Comparison of ENCODE assay signal across 11 cellular contexts in genomic region chr1:22639286-22639685, GRCh38. TPM values are rescaled to one million over a fixed set of nuclear protein-coding genes. Genes with fewer than 3 reads are reported as not detected.
DNase-seq lines count a peak whose midpoint lies in the region; ATAC-seq and TF ChIP-seq lines count a peak whose summit lies in the region.
"Had no signal": no experiment of that assay in that cellular context is flagged by ENCODE, and none has a peak within 500 bp of the region (broad histone marks: within the 10 kb centered on the region; RNA-seq: fewer than 3 reads in every experiment).

No MANE protein-coding gene starts in this region.

- DNase-seq in AG20443 (ENCODE audit: low spot score) (peak; percentile 71), H7 (peak; percentile 94), astrocyte of the spinal cord (ENCODE audit: low read depth, low spot score) (peak; percentile 33), left kidney (ENCODE audit: low read depth, low spot score) (peak; percentile 47), midbrain (lab: John Stamatoyannopoulos, UW) (no peak), putamen (ENCODE audit: low spot score) (no peak), ecto neural progenitor cell (ENCODE audit: low spot score) (no peak)
- no peak for DNase-seq in naive thymus-derived CD8-positive, alpha-beta T cell
- DNase-seq: activated CD4-positive, alpha-beta T cell treated with anti-CD3 and anti-CD28 coated beads for 4 hours; stimulated activated CD4-positive, alpha-beta T cell treated with anti-CD3 and anti-CD28 coated beads, Interleukin-2, amount 100 ng/mL, for 48 hours; thyroid gland had no signal

- POLR2A ChIA-PET in naive thymus-derived CD8-positive, alpha-beta T cell (lab: Charles Lee), result no interaction called here

- H3K27me3 ChIP-seq in H7 (ENCODE audit: control insufficient read depth, insufficient read depth, low read length), result no peaks in the 10 kb centered on the region
- H3K27me3 ChIP-seq: thyroid gland had no signal

- no peaks in the 10 kb centered on the region for H3K36me3 Mint-ChIP-seq in naive thymus-derived CD8-positive, alpha-beta T cell

- in situ Hi-C loops in astrocyte of the spinal cord (cut with HindIII; ENCODE audit: low sequenced_read_pairs), result no loop called here

- peak overlapping the region in 1 of 10 donors; percentile 53 for H3K27ac Mint-ChIP-seq in naive thymus-derived CD8-positive, alpha-beta T cell

- H3K36me3 ChIP-seq in H7 (replicated peaks; ENCODE audit: control insufficient read depth, insufficient read depth, low read length), result no peaks in the 10 kb centered on the region
- H3K36me3 ChIP-seq: thyroid gland had no signal

- no peak overlapping the region for H3K4me3 ChIP-seq in H7 (ENCODE audit: insufficient read depth, low read depth, low read length)
- H3K4me3 ChIP-seq in astrocyte of the spinal cord (ENCODE audit: low read depth, low read length), result no peak overlapping the region
- H3K4me3 ChIP-seq: thyroid gland had no signal

- peaks cover 9 to 56% (median 26%) of the 10 kb centered on the region in 5 donors for H3K27me3 Mint-ChIP-seq in naive thymus-derived CD8-positive, alpha-beta T cell

- H3K4me3 Mint-ChIP-seq in naive thymus-derived CD8-positive, alpha-beta T cell, result no peak overlapping the region

- H3K9me3 Mint-ChIP-seq in naive thymus-derived CD8-positive, alpha-beta T cell, result no peaks in the 10 kb centered on the region

- ATAC-seq in naive thymus-derived CD8-positive, alpha-beta T cell, result no peak

- H3K4me1 Mint-ChIP-seq in naive thymus-derived CD8-positive, alpha-beta T cell, result peaks cover 0 to 2% (median 0%) of the 10 kb centered on the region in 4 donors

- no peak for TF ChIP-seq CTCF in astrocyte of the spinal cord (IDR thresholded peaks at IDR 0.05; ENCODE audit: low read depth, low read length)

RNA-seq across cellular contexts. Expression of gene C1QA, which starts 2.9 kb away (rescaled TPM):
- total RNA-seq in H7 (2014; rRNA removed; shearing (Covaris generic)), result not detected in 2 replicates
- under 1 TPM; 0.55 to 0.66 TPM for total RNA-seq in naive thymus-derived CD8-positive, alpha-beta T cell
- polyA plus RNA-seq in naive thymus-derived CD8-positive, alpha-beta T cell, result not detected

RNA-seq across cellular contexts. Expression of gene C1QC, which starts 4.1 kb away (rescaled TPM):
- not detected in 2 replicates for total RNA-seq in H7 (2014; rRNA removed; shearing (Covaris generic))
- total RNA-seq in naive thymus-derived CD8-positive, alpha-beta T cell, result 1 to 10 TPM; 1.2 to 1.5 TPM
- polyA plus RNA-seq in naive thymus-derived CD8-positive, alpha-beta T cell, result not detected

RNA-seq across cellular contexts. Expression of gene C1QB, which starts 13.8 kb away (rescaled TPM):
- not detected in 2 replicates for total RNA-seq in H7 (2014; rRNA removed; shearing (Covaris generic))
- total RNA-seq in naive thymus-derived CD8-positive, alpha-beta T cell, result not detected
- not detected for polyA plus RNA-seq in naive thymus-derived CD8-positive, alpha-beta T cell

Comparison
In these comparisons a context has a peak if more than half of its experiments do, and no peak if none do; other contexts are left out.
1. DNase-seq: peak in AG20443 (single experiment), H7 (single experiment), astrocyte of the spinal cord (single experiment) and left kidney (single experiment); none in midbrain (single experiment), putamen (single experiment), ecto neural progenitor cell (single experiment) and naive thymus-derived CD8-positive, alpha-beta T cell (0 of 10).